8 cellular contexts compared by ENCODE assay signal in genomic region chr17:46101785-46102617, GRCh38.
DNase-seq lines count a peak whose midpoint lies in the region; ATAC-seq, FAIRE-seq and TF ChIP-seq lines count a peak whose summit lies in the region.
"Not testable (repeated sequence)": the region's sequence is repeated elsewhere in the genome, so short reads cannot be mapped to it uniquely, and the experiment has no call there.

No MANE protein-coding gene starts in this region.

- TF ChIP-seq EP300 in A549 (IDR thresholded peaks at IDR 0.05); gastroesophageal sphincter (IDR thresholded peaks at IDR 0.05): not testable (repeated sequence)

- H3K27ac ChIP-seq in A549: peak overlapping the region; percentile 78
- H3K27ac ChIP-seq in RWPE1: peak overlapping the region; percentile 26; the same call in 1 of the 2 replicates
- peak overlapping the region; percentile 54 to 61 for H3K27ac ChIP-seq in breast epithelium
- H3K27ac ChIP-seq in gastroesophageal sphincter: peak overlapping the region in 3 of 4 donors; percentile 46 to 72 (median 60)
- peak overlapping the region; percentile 64 for H3K27ac ChIP-seq in psoas muscle

- not testable (repeated sequence) for TF ChIP-seq CTCF in A549 (IDR thresholded peaks at IDR 0.05); RWPE1 (conservative IDR thresholded peaks at IDR 0.05; ENCODE audit: low read depth); breast epithelium (IDR thresholded peaks at IDR 0.05); psoas muscle (IDR thresholded peaks at IDR 0.05)
- peak in 1 of 4 experiments; percentile 5 for TF ChIP-seq CTCF in gastroesophageal sphincter (IDR thresholded peaks at IDR 0.05)

- not testable (repeated sequence) for H3K27me3 ChIP-seq in breast epithelium; gastroesophageal sphincter; psoas muscle (ENCODE audit: insufficient read depth in 3 of 3, low read length in 2 of 3)

- FAIRE-seq in A549 (lab: Jason Lieb, UNC): peak; percentile 95
- FAIRE-seq in GM12892 (lab: Jason Lieb, UNC): peak; percentile 58

- not testable (repeated sequence) for H3K36me3 Mint-ChIP-seq in activated T-cell treated with anti-CD3 and anti-CD28 coated beads, Interleukin-2, amount 50 U/mL, for 72 hours (ENCODE audit: insufficient read depth in 2 of 2); memory B cell

- CTCF ChIA-PET in A549 (lab: Yijun Ruan, JAX) (interaction anchor here (0.7 to 6.4 kb wide), 8 partner anchors 10 to 100 kb away, joined by 3 to 27 read pairs (median 4); partner anchors contain the start of gene KANSL1), RWPE1 (lab: Yijun Ruan, JAX) (interaction anchor here (0.6 kb wide), 2 partner anchors 13 to 25 kb away, joined by 4 read pairs; no protein-coding TSS in a partner anchor)

- H3K36me3 ChIP-seq in breast epithelium; gastroesophageal sphincter; psoas muscle (ENCODE audit: insufficient read depth in 1 of 2, low read depth in 1 of 2): not testable (repeated sequence)

- not testable (repeated sequence) for H3K9me3 Mint-ChIP-seq in activated T-cell treated with anti-CD3 and anti-CD28 coated beads, Interleukin-2, amount 50 U/mL, for 72 hours; memory B cell

- not testable (repeated sequence) for H3K9me3 ChIP-seq in A549, breast epithelium, gastroesophageal sphincter, psoas muscle

- TF ChIP-seq RAD21 in A549 (conservative IDR thresholded peaks at IDR 0.05 in 1 of 2, IDR thresholded peaks at IDR 0.05 in 1 of 2): not testable (repeated sequence)

- not testable (repeated sequence) for H3K4me3 ChIP-seq in A549, breast epithelium, gastroesophageal sphincter, psoas muscle

- ATAC-seq in A549: peak; percentile 11 to 38; a peak in 4 of 6 replicates
- ATAC-seq in activated T-cell treated with anti-CD3 and anti-CD28 coated beads, Interleukin-2, amount 50 U/mL, for 72 hours (replicated peaks in 1 of 2); gastroesophageal sphincter; memory B cell (ENCODE audit: low read depth): not testable (repeated sequence)
- ATAC-seq in psoas muscle: peak in 2 of 4 donors; percentile 25 to 37

- not testable (repeated sequence) for DNase-seq in A549 (ENCODE audit: low read depth in 1 of 2, low spot score in 1 of 2); GM12892 (ENCODE audit: insufficient read length); RWPE1 (ENCODE audit: low spot score); activated T-cell treated with anti-CD3 and anti-CD28 coated beads, Interleukin-2, amount 50 U/mL, for 72 hours; breast epithelium (ENCODE audit: low spot score in 2 of 2); memory B cell (ENCODE audit: low spot score in 2 of 2)
- peak in 1 of 2 donors; percentile 26 for DNase-seq in psoas muscle

- H3K27ac Mint-ChIP-seq in activated T-cell treated with anti-CD3 and anti-CD28 coated beads, Interleukin-2, amount 50 U/mL, for 72 hours: peak overlapping the region; percentile 70
- peak overlapping the region; percentile 77 for H3K27ac Mint-ChIP-seq in memory B cell

- H3K27me3 Mint-ChIP-seq in activated T-cell treated with anti-CD3 and anti-CD28 coated beads, Interleukin-2, amount 50 U/mL, for 72 hours (ENCODE audit: low read depth); memory B cell: not testable (repeated sequence)

- peaks cover 69% of the 10 kb centered on the region for H3K4me1 ChIP-seq in A549
- H3K4me1 ChIP-seq in breast epithelium: peaks cover 0 to 15% of the 10 kb centered on the region in 2 donors
- H3K4me1 ChIP-seq in gastroesophageal sphincter: peaks cover 15 to 90% (median 16%) of the 10 kb centered on the region in 3 donors
- H3K4me1 ChIP-seq in psoas muscle: peaks cover 52% of the 10 kb centered on the region

- peak overlapping the region; percentile 68 to 71 for H3K4me3 Mint-ChIP-seq in activated T-cell treated with anti-CD3 and anti-CD28 coated beads, Interleukin-2, amount 50 U/mL, for 72 hours
- not testable (repeated sequence) for H3K4me3 Mint-ChIP-seq in memory B cell

- intact Hi-C loops in breast epithelium (cut with DNase I; ENCODE audit: low total_unique reads); psoas muscle (cut with DNase I): not testable (repeated sequence)

- peaks cover 61% of the 10 kb centered on the region for H3K4me1 Mint-ChIP-seq in activated T-cell treated with anti-CD3 and anti-CD28 coated beads, Interleukin-2, amount 50 U/mL, for 72 hours (ENCODE audit: low read depth)
- H3K4me1 Mint-ChIP-seq in memory B cell: peaks cover 36% of the 10 kb centered on the region

- not testable (repeated sequence) for TF ChIP-seq POLR2A in A549 (IDR thresholded peaks at IDR 0.05; ENCODE audit: low read length); GM12892 (IDR thresholded peaks at IDR 0.05; ENCODE audit: low read depth, low read length); breast epithelium (IDR thresholded peaks at IDR 0.05); gastroesophageal sphincter (IDR thresholded peaks at IDR 0.05)

- POLR2A ChIA-PET in A549 (lab: Yijun Ruan, JAX) (interaction anchor here (0.7 to 2.7 kb wide), 2 partner anchors 29 to 91 kb away, joined by 6 to 13 read pairs; partner anchors contain the start of gene KANSL1), RWPE1 (lab: Yijun Ruan, JAX; ENCODE audit: low non-redundant PET) (interaction anchor here (0.7 kb wide), 1 partner anchor 1355 kb away, joined by 19 read pairs; no protein-coding TSS in a partner anchor)

- 62% methylated on average over 9 of the region's 9 CpGs for WGBS in A549 (ENCODE audit: missing lambda C conversion rate)
- WGBS in gastroesophageal sphincter (ENCODE audit: low coverage in 1 of 2), 2 donors: 27 to 36% methylated on average over 6 to 9 of the region's 9 CpGs
- WGBS in psoas muscle, 3 donors: 39 to 50% (median 39%) methylated on average over 9 of the region's 9 CpGs

- peak overlapping the region; percentile 87 for H3K4me2 ChIP-seq in A549

TF ChIP-seq in A549, 52 proteins besides CTCF, POLR2A, EP300 and RAD21:
- TF ChIP-seq HEYL (CRISPR knock-in tag; IDR thresholded peaks at IDR 0.05) (peak; percentile 25; the same call in 1 of the 2 replicates), MAFK (IDR thresholded peaks at IDR 0.05; ENCODE audit: partially characterized antibody) (peak; percentile 20), USF2 (IDR thresholded peaks at IDR 0.05) (peak; percentile 60)

Comparison
In these comparisons a context has a peak if more than half of its experiments do, and no peak if none do; other contexts are left out.
1. H3K27ac ChIP-seq: peak in every context shown above with its lines; median percentile 78 in A549; 64 in psoas muscle; 60 in gastroesophageal sphincter; 58 in breast epithelium; 26 in RWPE1.